In genomic region chr16:20883554-20884239, GRCh38 we compare ENCODE assay signal across 16 cellular contexts. TPM values are rescaled to one million over a fixed set of nuclear protein-coding genes. Genes with fewer than 3 reads are reported as not detected.
A peak's percentile ranks its signal among the peaks of the same experiment; 100 is the strongest.
DNase-seq lines count a peak whose midpoint lies in the region; ATAC-seq and TF ChIP-seq lines count a peak whose summit lies in the region.
"Had no signal": no experiment of that assay in that cellular context is flagged by ENCODE, and none has a peak within 500 bp of the region (broad histone marks: within the 10 kb centered on the region; RNA-seq: fewer than 3 reads in every experiment).

No MANE protein-coding gene starts in this region.

- POLR2A ChIA-PET in A673 (lab: Charles Lee; ENCODE audit: low non-redundant PET), result no interaction called here

- peaks cover 68% of the 10 kb centered on the region for H4K20me1 ChIP-seq in osteoblast (ENCODE audit: insufficient read depth, low read length)

- peak; percentile 42 to 51 for ATAC-seq in left cardiac atrium
- no peak for ATAC-seq in heart left ventricle
- no peak for ATAC-seq in GM21390 (IDR thresholded peaks at IDR 0.05; ENCODE audit: unreplicated experiment)
- no peak for ATAC-seq in GM19463 (IDR thresholded peaks at IDR 0.05; ENCODE audit: unreplicated experiment)
- ATAC-seq in HG03175 (IDR thresholded peaks at IDR 0.05; ENCODE audit: unreplicated experiment), result no peak
- ATAC-seq: effector memory CD8-positive, alpha-beta T cell had no signal

- H3K4me1 ChIP-seq in heart left ventricle, result peaks cover 0 to 76% (median 29%) of the 10 kb centered on the region in 12 donors
- peaks cover 28% of the 10 kb centered on the region for H3K4me1 ChIP-seq in colonic mucosa
- H3K4me1 ChIP-seq in osteoblast (ENCODE audit: insufficient read depth, low read length), result peaks cover 53% of the 10 kb centered on the region
- H3K4me1 ChIP-seq in A673 (ENCODE audit: insufficient read depth, low read length, poor library complexity, severe bottlenecking), result no peaks in the 10 kb centered on the region

- H3K27ac ChIP-seq in heart left ventricle (peak overlapping the region in 3 of 12 donors; percentile 14 to 64 (median 19)), colonic mucosa (peak overlapping the region; percentile 3), osteoblast (ENCODE audit: low read depth, low read length) (no peak overlapping the region), A673 (ENCODE audit: low read depth, low read length, poor library complexity, severe bottlenecking) (no peak overlapping the region)
- H3K27ac ChIP-seq: neural progenitor cell had no signal

- peaks cover 96% of the 10 kb centered on the region for H3K79me2 ChIP-seq in osteoblast (ENCODE audit: insufficient read depth, low read length)

- H3K27me3 ChIP-seq in heart left ventricle, result no peaks in the 10 kb centered on the region
- H3K27me3 ChIP-seq in colonic mucosa, result no peaks in the 10 kb centered on the region
- H3K27me3 ChIP-seq in osteoblast (ENCODE audit: insufficient read depth, low read length), result no peaks in the 10 kb centered on the region
- H3K27me3 ChIP-seq in A673 (replicated peaks; ENCODE audit: insufficient read depth, low read depth, low read length, poor library complexity), result no peaks in the 10 kb centered on the region
- H3K27me3 ChIP-seq: heart right ventricle, neural progenitor cell had no signal

- 71 to 78% (median 76%) methylated on average over 5 of the region's 5 CpGs for WGBS in heart left ventricle, 4 donors

- intact Hi-C loops in left cardiac atrium (cut with DNase I), result no loop called here
- intact Hi-C loops in heart left ventricle (cut with DNase I), result no loop called here
- intact Hi-C loops in colonic mucosa (cut with DNase I), result no loop called here
- intact Hi-C loops in A673 (cut with micrococcal nuclease; ENCODE audit: unreplicated experiment), result no loop called here

- H2AFZ ChIP-seq in osteoblast (ENCODE audit: low read length), result no peak overlapping the region
- H2AFZ ChIP-seq: neural progenitor cell had no signal

- DNase-seq in left cardiac atrium (no peak), heart left ventricle (no peak), colonic mucosa (no peak), osteoblast (ENCODE audit: insufficient read length, low spot score, missing footprints) (peak; percentile 6), A673 (ENCODE audit: low spot score) (no peak)
- DNase-seq: DMS79 treated with DMSO at 0.1 percent for 48 hours; effector memory CD8-positive, alpha-beta T cell; heart right ventricle; Karpas-422; NCI-H2029; NCI-H69; SHP77 had no signal

- H3K9me3 ChIP-seq in heart left ventricle (no peaks in the 10 kb centered on the region), colonic mucosa (no peaks in the 10 kb centered on the region), osteoblast (ENCODE audit: low read depth, low read length) (no peaks in the 10 kb centered on the region), A673 (ENCODE audit: low read depth, low read length, poor library complexity, severe bottlenecking) (no peaks in the 10 kb centered on the region)
- H3K9me3 ChIP-seq: heart right ventricle had no signal

- no peak for TF ChIP-seq POLR2A in heart left ventricle (IDR thresholded peaks at IDR 0.05)

- CTCF ChIA-PET in A673 (lab: Charles Lee), result no interaction called here

- peak overlapping the region; percentile 16 for H3K4me2 ChIP-seq in osteoblast (ENCODE audit: insufficient read depth, low read length)
- H3K4me2 ChIP-seq: neural progenitor cell had no signal

- TF ChIP-seq CTCF in heart left ventricle (IDR thresholded peaks at IDR 0.05), result no peak
- no peak for TF ChIP-seq CTCF in colonic mucosa (IDR thresholded peaks at IDR 0.05)
- no peak for TF ChIP-seq CTCF in osteoblast (IDR thresholded peaks at IDR 0.05; ENCODE audit: extremely low read depth, low read depth, low read length)
- TF ChIP-seq CTCF in A673 (conservative IDR thresholded peaks at IDR 0.05; ENCODE audit: low read depth, low read length), result no peak

- no TSS peak for BruUV-seq in A673 (replicated peaks; lab: Mats Ljungman, UMichigan)

- H3K36me3 ChIP-seq in heart left ventricle (peaks cover 0 to 16% (median 0%) of the 10 kb centered on the region in 9 donors), colonic mucosa (no peaks in the 10 kb centered on the region), osteoblast (ENCODE audit: insufficient read depth, low read length) (peaks cover 23% of the 10 kb centered on the region), A673 (ENCODE audit: insufficient read depth, low read length, poor library complexity, severe bottlenecking) (no peaks in the 10 kb centered on the region)
- H3K36me3 ChIP-seq: neural progenitor cell had no signal

- H3K4me3 ChIP-seq in heart left ventricle (no peak overlapping the region), colonic mucosa (no peak overlapping the region), osteoblast (ENCODE audit: insufficient read depth, low read length) (no peak overlapping the region), A673 (ENCODE audit: low read depth, low read length, poor library complexity, severe bottlenecking) (no peak overlapping the region)
- H3K4me3 ChIP-seq: heart right ventricle, neural progenitor cell had no signal

- H3K9ac ChIP-seq in colonic mucosa (ENCODE audit: low read depth in 2 of 2, low read length in 2 of 2), result peak overlapping the region in 1 of 2 donors; percentile 38
- H3K9ac ChIP-seq: neural progenitor cell had no signal

RNA-seq across cellular contexts. Expression of gene DCUN1D3, which starts 16.5 kb away (rescaled TPM):
- total RNA-seq in left cardiac atrium, result 10 to 100 TPM; 15.6 to 27.4 TPM
- total RNA-seq in heart left ventricle, result 10 to 100 TPM in 7 of 9 donors, 1 to 10 TPM in 2; 8.3 to 21.4 (median 11.0) TPM
- polyA plus RNA-seq in heart left ventricle, result 10 to 100 TPM in 1 of 2 donors, 1 to 10 TPM in 1; 2.6 to 13.4 TPM
- 10 to 100 TPM in 1 of 2 donors, 1 to 10 TPM in 1; 6.0 to 15.0 TPM for total RNA-seq in colonic mucosa
- 26.2 and 33.7 TPM in 2 replicates for total RNA-seq in osteoblast
- total RNA-seq in A673 (2021), result 12.4 and 12.7 TPM in 2 replicates

RNA-seq across cellular contexts. Expression of gene LYRM1, which starts 16.9 kb away (rescaled TPM):
- total RNA-seq in left cardiac atrium (10 to 100 TPM; 32.6 TPM), heart left ventricle (100 to 1,000 TPM in 2 of 9 donors, 10 to 100 TPM in 7; 40.2 to 124 (median 54.6) TPM), colonic mucosa (10 to 100 TPM; 17.6 to 21.2 TPM), osteoblast (42.7 and 44.9 TPM in 2 replicates), A673 (2021) (14.3 and 21.4 TPM in 2 replicates)
- 10 to 100 TPM; 65.5 to 73.0 TPM for polyA plus RNA-seq in heart left ventricle

Comparison
In these comparisons a context has a peak if more than half of its experiments do, and no peak if none do; other contexts are left out.
1. ATAC-seq: peak in left cardiac atrium (2 of 2); none in heart left ventricle (0 of 4), GM21390 (single experiment), GM19463 (single experiment) and HG03175 (single experiment).